ENCODE assay signal across 21 cellular contexts in genomic region chr14:58771016-58771415, GRCh38.
"Had no signal": no experiment of that assay in that cellular context is flagged by ENCODE, and none has a peak within 500 bp of the region (broad histone marks: within the 10 kb centered on the region; RNA-seq: fewer than 3 reads in every experiment).

No MANE protein-coding gene starts in this region.

- H3K36me3 ChIP-seq: gastroesophageal sphincter, heart right ventricle, left lung, stomach, suprapubic skin, tibial nerve, uterus, WERI-Rb-1 had no signal

- H3K4me3 Mint-ChIP-seq: activated naive CD8-positive, alpha-beta T cell treated with anti-CD3 and anti-CD28 coated beads for 36 hours; activated T-cell treated with anti-CD3 and anti-CD28 coated beads, Interleukin-2, amount 50 U/mL, for 24 hours; activated T-helper 17 cell treated with anti-CD3 and anti-CD28 coated beads, Interleukin-2, amount 50 U/mL, for 72 hours; endodermal cell; immature natural killer cell; stimulated activated memory B cell treated with anti-CD40 and anti-IgM and Interleukin-4, amounts not matched to agents 10 μg/mL and 1 μg/mL and 100 μg/mL, for 72 hours had no signal

- H3K9me3 ChIP-seq: gastroesophageal sphincter, heart right ventricle, left lung, stomach, suprapubic skin, tibial nerve, uterus had no signal

- H3K27me3 Mint-ChIP-seq: activated naive CD8-positive, alpha-beta T cell treated with anti-CD3 and anti-CD28 coated beads for 36 hours had no signal

- H3K36me3 Mint-ChIP-seq: activated naive CD8-positive, alpha-beta T cell treated with anti-CD3 and anti-CD28 coated beads for 36 hours; immature natural killer cell; stimulated activated memory B cell treated with anti-CD40 and anti-IgM and Interleukin-4, amounts not matched to agents 10 μg/mL and 1 μg/mL and 100 μg/mL, for 72 hours had no signal

- H3K4me1 Mint-ChIP-seq: activated naive CD8-positive, alpha-beta T cell treated with anti-CD3 and anti-CD28 coated beads for 36 hours; activated T-helper 17 cell treated with anti-CD3 and anti-CD28 coated beads, Interleukin-2, amount 50 U/mL, for 72 hours; immature natural killer cell; stimulated activated memory B cell treated with anti-CD40 and anti-IgM and Interleukin-4, amounts not matched to agents 10 μg/mL and 1 μg/mL and 100 μg/mL, for 72 hours had no signal

- H3K4me1 ChIP-seq: gastroesophageal sphincter, left lung, stomach, suprapubic skin, tibial nerve, uterus had no signal

- DNase-seq: activated CD4-positive, alpha-beta T cell treated with anti-CD3 and anti-CD28 coated beads for 1 hour; activated CD4-positive, alpha-beta T cell treated with anti-CD3 and anti-CD28 coated beads, Interleukin-2, amount 50 U/mL, for 1 hour; activated naive CD8-positive, alpha-beta T cell treated with anti-CD3 and anti-CD28 coated beads for 36 hours; activated T-cell treated with anti-CD3 and anti-CD28 coated beads, Interleukin-2, amount 50 U/mL, for 24 hours; cortex of kidney; endodermal cell; heart right ventricle; immature natural killer cell; left lung; occipital lobe; posterior cingulate gyrus; stimulated activated CD4-positive, alpha-beta T cell treated with anti-CD3 and anti-CD28 coated beads, Interleukin-2, amount 100 ng/mL, for 24 hours; stomach; T-helper 1 cell; uterus; WERI-Rb-1 had no signal

- H3K27ac ChIP-seq: gastroesophageal sphincter, heart right ventricle, left lung, stomach, suprapubic skin, tibial nerve, uterus, WERI-Rb-1 had no signal

- H3K27ac Mint-ChIP-seq: activated naive CD8-positive, alpha-beta T cell treated with anti-CD3 and anti-CD28 coated beads for 36 hours; activated T-cell treated with anti-CD3 and anti-CD28 coated beads, Interleukin-2, amount 50 U/mL, for 24 hours; activated T-helper 17 cell treated with anti-CD3 and anti-CD28 coated beads, Interleukin-2, amount 50 U/mL, for 72 hours; endodermal cell; immature natural killer cell; stimulated activated memory B cell treated with anti-CD40 and anti-IgM and Interleukin-4, amounts not matched to agents 10 μg/mL and 1 μg/mL and 100 μg/mL, for 72 hours had no signal

- H3K4me3 ChIP-seq: gastroesophageal sphincter, heart right ventricle, left lung, stomach, suprapubic skin, tibial nerve, uterus had no signal

- H3K9me3 Mint-ChIP-seq: activated naive CD8-positive, alpha-beta T cell treated with anti-CD3 and anti-CD28 coated beads for 36 hours; activated T-cell treated with anti-CD3 and anti-CD28 coated beads, Interleukin-2, amount 50 U/mL, for 24 hours; activated T-helper 17 cell treated with anti-CD3 and anti-CD28 coated beads, Interleukin-2, amount 50 U/mL, for 72 hours; endodermal cell; immature natural killer cell; stimulated activated memory B cell treated with anti-CD40 and anti-IgM and Interleukin-4, amounts not matched to agents 10 μg/mL and 1 μg/mL and 100 μg/mL, for 72 hours had no signal
